In the genomic region with DNA sequence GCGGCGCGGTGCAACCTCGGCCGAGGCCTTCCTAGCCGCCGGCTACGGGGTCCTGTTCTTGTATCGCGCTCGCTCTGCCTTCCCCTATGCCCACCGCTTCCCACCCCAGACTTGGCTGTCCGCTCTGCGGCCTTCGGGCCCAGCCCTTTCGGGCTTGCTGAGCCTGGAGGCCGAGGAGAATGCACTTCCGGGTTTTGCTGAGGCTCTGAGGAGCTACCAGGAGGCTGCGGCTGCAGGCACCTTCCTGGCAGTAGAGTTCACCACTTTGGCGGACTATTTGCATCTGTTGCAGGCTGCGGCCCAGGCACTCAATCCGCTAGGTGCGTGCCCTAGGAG, we compare ENCODE assay signal across 8 cellular contexts. TPM values are rescaled to one million over a fixed set of nuclear protein-coding genes. Genes with fewer than 3 reads are reported as not detected.
A peak's percentile ranks its signal among the peaks of the same experiment; 100 is the strongest.
DNase-seq lines count a peak whose midpoint lies in the region; ATAC-seq and TF ChIP-seq lines count a peak whose summit lies in the region.

No MANE protein-coding gene starts in this region.

- peak overlapping the region; percentile 97 for H3K4me3 Mint-ChIP-seq in T-helper 1 cell treated with Interleukin-12 subunit alpha and Interleukin-12 subunit beta and Interleukin-4 antibody, amounts not matched to agents 30 μg/mL and 1 μg/mL, for 36 hours
- peak overlapping the region; percentile 80 for H3K4me3 Mint-ChIP-seq in MCF 10A (ENCODE audit: unreplicated experiment)

- peak; percentile 49 for ATAC-seq in GM21825 (IDR thresholded peaks at IDR 0.05; ENCODE audit: unreplicated experiment)

- H3K9me2 ChIP-seq in Karpas-422 (replicated peaks; ENCODE audit: insufficient read depth, low read length) = no peaks in the 10 kb centered on the region

- TF ChIP-seq CTCF in GM06990 (IDR thresholded peaks at IDR 0.05; ENCODE audit: insufficient read depth, low read length, poor library complexity, severe bottlenecking) (no peak), MCF 10A (IDR thresholded peaks at IDR 0.05; ENCODE audit: unreplicated experiment) (no peak)

- peak overlapping the region; percentile 79 for H3K27ac ChIP-seq in Karpas-422 (ENCODE audit: low read length)

- POLR2A ChIA-PET in MCF 10A (lab: Yijun Ruan, JAX) = interaction anchor here (0.6 to 1.6 kb wide), 19 partner anchors 8 to 390 kb away, joined by 3 to 10 read pairs (median 3); a partner anchor contains a TSS

- peaks cover 28% of the 10 kb centered on the region for H3K36me3 Mint-ChIP-seq in T-helper 1 cell treated with Interleukin-12 subunit alpha and Interleukin-12 subunit beta and Interleukin-4 antibody, amounts not matched to agents 30 μg/mL and 1 μg/mL, for 36 hours (ENCODE audit: low read depth)
- H3K36me3 Mint-ChIP-seq in MCF 10A (ENCODE audit: insufficient read depth, unreplicated experiment) = peaks cover 41% of the 10 kb centered on the region

- H3K4me1 Mint-ChIP-seq in T-helper 1 cell treated with Interleukin-12 subunit alpha and Interleukin-12 subunit beta and Interleukin-4 antibody, amounts not matched to agents 30 μg/mL and 1 μg/mL, for 36 hours (ENCODE audit: low read depth) = peaks cover 20% of the 10 kb centered on the region
- peaks cover 1% of the 10 kb centered on the region for H3K4me1 Mint-ChIP-seq in MCF 10A (ENCODE audit: insufficient read depth, unreplicated experiment)

- CTCF ChIA-PET in MCF 10A (lab: Yijun Ruan, JAX) = interaction anchor here (0.6 to 0.9 kb wide), 3 partner anchors 27 to 280 kb away, joined by 3 to 5 read pairs (median 4); no protein-coding TSS in a partner anchor

- BruUV-seq in MCF 10A (replicated peaks; lab: Mats Ljungman, UMichigan) = no TSS peak

- no peak for DNase-seq in GM06990 (ENCODE audit: extremely low read depth, insufficient read length)
- DNase-seq in Karpas-422 = peak; percentile 92
- DNase-seq in MCF 10A (ENCODE audit: unreplicated experiment) = peak; percentile 58
- peak; percentile 51 for DNase-seq in inferior parietal cortex (ENCODE audit: extremely low spot score)
- DNase-seq in stimulated activated CD4-positive, alpha-beta T cell treated with anti-CD3 and anti-CD28 coated beads, Interleukin-12 subunit alpha, Interleukin-12 subunit beta, amount 100 ng/mL, for 48 hours (ENCODE audit: low read depth in 2 of 3, low spot score in 1 of 3) = peak; percentile 31 to 43 (median 34)
- no peak for DNase-seq in dedifferentiated amniotic fluid mesenchymal stem cell (ENCODE audit: extremely low spot score)

- peak overlapping the region; percentile 35; the same call in 1 of the 2 replicates for H2AFZ ChIP-seq in Karpas-422 (ENCODE audit: low read length)

- peak overlapping the region; percentile 91 for H3K4me2 ChIP-seq in Karpas-422 (ENCODE audit: low read depth, low read length, poor library complexity, severe bottlenecking)

- no peaks in the 10 kb centered on the region for H3K9me3 Mint-ChIP-seq in T-helper 1 cell treated with Interleukin-12 subunit alpha and Interleukin-12 subunit beta and Interleukin-4 antibody, amounts not matched to agents 30 μg/mL and 1 μg/mL, for 36 hours
- no peaks in the 10 kb centered on the region for H3K9me3 Mint-ChIP-seq in MCF 10A (ENCODE audit: unreplicated experiment)

- H3K4me3 ChIP-seq in GM06990 (replicated peaks; ENCODE audit: low read depth, low read length) (peak overlapping the region; percentile 89), Karpas-422 (ENCODE audit: low read length) (peak overlapping the region; percentile 84)

- H3K9me3 ChIP-seq in Karpas-422 (ENCODE audit: low read length) = no peaks in the 10 kb centered on the region

- H3K9ac ChIP-seq in Karpas-422 (ENCODE audit: low read length) = peak overlapping the region; percentile 95

- H3K79me2 ChIP-seq in Karpas-422 (ENCODE audit: low read length) = peaks cover 16% of the 10 kb centered on the region

- H3K27me3 Mint-ChIP-seq in T-helper 1 cell treated with Interleukin-12 subunit alpha and Interleukin-12 subunit beta and Interleukin-4 antibody, amounts not matched to agents 30 μg/mL and 1 μg/mL, for 36 hours (ENCODE audit: low read depth) = no peaks in the 10 kb centered on the region
- H3K27me3 Mint-ChIP-seq in MCF 10A (ENCODE audit: insufficient read depth, unreplicated experiment) = no peaks in the 10 kb centered on the region

- peaks cover 5% of the 10 kb centered on the region for H3K36me3 ChIP-seq in GM06990 (ENCODE audit: control insufficient read depth, insufficient read depth, low read length)
- H3K36me3 ChIP-seq in Karpas-422 (ENCODE audit: insufficient read depth, low read length) = peaks cover 26% of the 10 kb centered on the region; the same call in 1 of the 2 replicates

- H4K20me1 ChIP-seq in Karpas-422 (ENCODE audit: insufficient read depth, low read depth, low read length) = no peaks in the 10 kb centered on the region

- H3K27me3 ChIP-seq in GM06990 (replicated peaks; ENCODE audit: control insufficient read depth, insufficient read depth, low read length) (no peaks in the 10 kb centered on the region), Karpas-422 (ENCODE audit: low read length) (no peaks in the 10 kb centered on the region)

- peaks cover 28% of the 10 kb centered on the region for H3K4me1 ChIP-seq in Karpas-422 (ENCODE audit: low read length)

- intact Hi-C loops in MCF 10A (cut with micrococcal nuclease) = no loop called here

- H3K27ac Mint-ChIP-seq in T-helper 1 cell treated with Interleukin-12 subunit alpha and Interleukin-12 subunit beta and Interleukin-4 antibody, amounts not matched to agents 30 μg/mL and 1 μg/mL, for 36 hours = peak overlapping the region; percentile 98
- peak overlapping the region; percentile 74 for H3K27ac Mint-ChIP-seq in MCF 10A (ENCODE audit: low read depth, unreplicated experiment)

RNA-seq across cellular contexts. Expression of a gene that starts 0.4 kb away (rescaled TPM):
- total RNA-seq in Karpas-422 (2014; rRNA removed; shearing (Covaris generic); ENCODE audit: low replicate concordance) = 82.1 and 100 TPM in 2 replicates
- total RNA-seq in MCF 10A (2022) = 56.1 and 56.9 TPM in 2 replicates

RNA-seq across cellular contexts. Expression of a gene that starts 0.9 kb away (rescaled TPM):
- 0.90 and 1.5 TPM in 2 replicates for total RNA-seq in Karpas-422 (2014; rRNA removed; shearing (Covaris generic); ENCODE audit: low replicate concordance)
- total RNA-seq in MCF 10A (2022) = 0.21 TPM in 1 of 2 replicates, not detected in the other

RNA-seq across cellular contexts. Expression of a gene that starts 6.4 kb away (rescaled TPM):
- 2.1 and 2.9 TPM in 2 replicates for total RNA-seq in Karpas-422 (2014; rRNA removed; shearing (Covaris generic); ENCODE audit: low replicate concordance)
- 2.2 and 3.2 TPM in 2 replicates for total RNA-seq in MCF 10A (2022)

Comparison
In these comparisons a context has a peak if more than half of its experiments do, and no peak if none do; other contexts are left out.
1. DNase-seq: peak in Karpas-422 (single experiment), MCF 10A (single experiment), inferior parietal cortex (single experiment) and stimulated activated CD4-positive, alpha-beta T cell treated with anti-CD3 and anti-CD28 coated beads, Interleukin-12 subunit alpha, Interleukin-12 subunit beta, amount 100 ng/mL, for 48 hours (3 of 3); none in GM06990 (single experiment) and dedifferentiated amniotic fluid mesenchymal stem cell (single experiment).